19 cellular contexts compared by ENCODE assay signal in the genomic region with DNA sequence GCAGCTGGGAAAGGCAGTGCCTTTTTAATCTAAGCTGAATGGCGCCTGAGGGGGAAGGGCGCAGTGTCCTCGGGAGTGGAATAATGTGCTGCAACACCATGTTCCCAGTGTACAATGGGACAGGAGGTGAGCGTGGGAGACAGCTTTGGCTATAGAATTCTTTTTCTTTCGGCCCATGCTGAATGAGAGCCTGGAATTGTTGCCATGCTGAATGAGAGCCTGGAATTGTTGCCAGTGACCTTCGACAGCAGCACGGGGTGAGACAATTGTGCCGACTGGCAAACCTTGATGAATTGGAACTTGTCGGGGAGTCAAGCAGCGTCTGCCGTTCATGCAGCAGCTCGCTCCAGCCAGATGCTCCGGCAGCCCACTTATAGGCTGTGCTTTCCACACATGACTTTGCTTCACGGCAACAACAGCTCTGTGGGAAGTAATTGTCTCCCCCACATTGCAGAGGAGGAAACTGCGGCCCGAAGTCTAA.
A peak's percentile ranks its signal among the peaks of the same experiment; 100 is the strongest.
DNase-seq lines count a peak whose midpoint lies in the region; ATAC-seq and TF ChIP-seq lines count a peak whose summit lies in the region.
"Had no signal": no experiment of that assay in that cellular context is flagged by ENCODE, and none has a peak within 500 bp of the region (broad histone marks: within the 10 kb centered on the region; RNA-seq: fewer than 3 reads in every experiment).

No MANE protein-coding gene starts in this region.

- H3K4me3 ChIP-seq in ascending aorta, result no peak overlapping the region
- H3K4me3 ChIP-seq: esophagus muscularis mucosa, GM12878, skin epidermis had no signal

- no peak for ATAC-seq in stimulated activated naive CD8-positive, alpha-beta T cell treated with anti-CD3 and anti-CD28 coated beads, Interleukin-15, Interleukin-2, amounts not matched to agents 100 U/mL and 50 U/mL, for 24 hours
- ATAC-seq: GM12878, HepG2, Panc1, SK-N-SH treated with all-trans-retinoic acid at 6 μM for 48 hours had no signal

- no peaks in the 10 kb centered on the region for H3K9me3 ChIP-seq in ascending aorta
- H3K9me3 ChIP-seq: Caco-2, esophagus muscularis mucosa had no signal

- intact Hi-C loops in posterior cingulate gyrus (cut with DNase I) (no loop called here), ascending aorta (cut with DNase I) (no loop called here)

- H3K36me3 ChIP-seq in ascending aorta, result no peaks in the 10 kb centered on the region
- H3K36me3 ChIP-seq: brain microvascular endothelial cell, esophagus muscularis mucosa had no signal

- H3K27ac ChIP-seq in ascending aorta, result no peak overlapping the region
- H3K27ac ChIP-seq: brain microvascular endothelial cell, esophagus muscularis mucosa, skin epidermis had no signal

- DNase-seq in NCI-H1694 treated with DMSO at 0.1 percent for 48 hours (lab: John Stamatoyannopoulos, UW) (peak; percentile 35), astrocyte of the hippocampus (ENCODE audit: low read depth, low spot score) (peak; percentile 36), hippocampal formation (lab: John Stamatoyannopoulos, UW) (peak; percentile 54 to 57), posterior cingulate gyrus (peak; percentile 36 to 93 (median 60)), NCI-H748 treated with DMSO at 0.1 percent for 48 hours (lab: John Stamatoyannopoulos, UW) (no peak), ascending aorta (ENCODE audit: low spot score in 2 of 2) (no peak)
- no peak for DNase-seq in stimulated activated naive CD8-positive, alpha-beta T cell treated with anti-CD3 and anti-CD28 coated beads, Interleukin-15, Interleukin-2, amounts not matched to agents 100 U/mL and 50 U/mL, for 24 hours
- DNase-seq: activated naive CD4-positive, alpha-beta T cell treated with Interleukin-2 at 50 U/mL for 16 hours; brain microvascular endothelial cell; Caco-2; NCI-H510A; stimulated activated CD4-positive, alpha-beta T cell treated with anti-CD3 and anti-CD28 coated beads, Interleukin-4, amount 100 ng/mL, for 4 hours; stimulated activated CD8-positive, alpha-beta memory T cell treated with anti-CD3 and anti-CD28 coated beads, Interleukin-4, amount 100 ng/mL, for 48 hours had no signal

- no peaks in the 10 kb centered on the region for H3K4me1 ChIP-seq in ascending aorta
- H3K4me1 ChIP-seq: Caco-2, esophagus muscularis mucosa had no signal

- TF ChIP-seq CTCF in ascending aorta (IDR thresholded peaks at IDR 0.05), result no peak

- H3K27me3 ChIP-seq in ascending aorta, result no peaks in the 10 kb centered on the region
- H3K27me3 ChIP-seq: brain microvascular endothelial cell had no signal

Comparison
In these comparisons a context has a peak if more than half of its experiments do, and no peak if none do; other contexts are left out.
1. DNase-seq: peak in NCI-H1694 treated with DMSO at 0.1 percent for 48 hours (single experiment), astrocyte of the hippocampus (single experiment), hippocampal formation (2 of 2) and posterior cingulate gyrus (10 of 10); none in NCI-H748 treated with DMSO at 0.1 percent for 48 hours (single experiment), stimulated activated naive CD8-positive, alpha-beta T cell treated with anti-CD3 and anti-CD28 coated beads, Interleukin-15, Interleukin-2, amounts not matched to agents 100 U/mL and 50 U/mL, for 24 hours (single experiment) and ascending aorta (0 of 2).